ENCODE assay signal across 20 cellular contexts in the genomic region with DNA sequence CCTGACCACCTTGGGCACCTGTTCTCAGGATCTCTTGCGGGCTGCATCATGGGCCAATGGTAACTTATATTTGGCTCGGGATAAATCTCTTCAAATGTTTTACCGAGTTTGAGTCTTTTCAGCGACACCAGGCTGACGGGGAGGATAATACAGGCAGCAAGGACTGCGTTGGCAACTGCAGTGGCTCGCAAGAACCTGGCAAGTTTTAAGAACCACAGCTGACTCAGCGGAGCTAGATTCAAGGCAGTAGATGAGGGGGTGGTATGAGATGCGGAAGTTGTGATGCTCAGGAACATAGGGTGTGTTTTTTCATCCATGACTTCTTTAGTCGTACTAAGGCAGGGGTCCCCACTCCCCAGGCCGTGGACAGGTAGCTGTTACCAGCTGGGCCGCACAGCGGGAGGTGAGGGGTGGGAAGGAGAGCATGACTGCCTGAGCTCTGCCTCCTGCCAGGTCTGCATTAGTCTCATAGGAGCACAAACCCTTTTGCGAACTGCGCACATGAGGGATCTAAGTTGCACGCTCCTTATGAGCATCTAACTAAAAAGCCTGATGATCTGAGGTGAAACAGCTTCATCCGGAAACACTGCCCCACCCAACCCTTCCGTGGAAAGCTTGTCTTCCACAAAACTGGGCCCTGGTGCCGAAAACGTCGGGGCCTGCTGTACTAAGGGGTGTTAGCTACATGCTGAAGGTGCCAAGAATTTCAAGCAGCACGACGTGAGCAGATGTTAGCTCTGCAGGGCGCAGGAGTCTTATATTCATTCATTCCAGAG.
"Had no signal": no experiment of that assay in that cellular context is flagged by ENCODE, and none has a peak within 500 bp of the region (broad histone marks: within the 10 kb centered on the region; RNA-seq: fewer than 3 reads in every experiment).

No MANE protein-coding gene starts in this region.

- DNase-seq: activated CD4-positive, alpha-beta T cell treated with anti-CD3 and anti-CD28 coated beads, Interleukin-2, amount 10 ng/mL, durations not matched to agents 24 days and 14 days; activated CD4-positive, CD25-positive, alpha-beta regulatory T cell; activated CD8-positive, alpha-beta memory T cell treated with anti-CD3 and anti-CD28 coated beads, Interleukin-2, amount 50 U/mL, for 48 hours; activated CD8-positive, alpha-beta T cell treated with anti-CD3 and anti-CD28 coated beads, Interleukin-2, amount 10 ng/mL, durations not matched to agents 7 days and 5 days; activated effector memory CD4-positive, alpha-beta T cell treated with anti-CD3 and anti-CD28 coated beads, Interleukin-2, amount 50 U/mL, for 16 hours; activated naive CD4-positive, alpha-beta T cell treated with anti-CD3 and anti-CD28 coated beads, Interleukin-2, amount 50 U/mL, for 16 hours; activated T-cell treated with anti-CD3 and anti-CD28 coated beads, Interleukin-2, amount 50 U/mL, for 72 hours; aorta; brain microvascular endothelial cell; central memory CD4-positive, alpha-beta T cell; endodermal cell; kidney; left ventricle myocardium inferior; naive B cell; retina; stimulated activated naive CD4-positive, alpha-beta T cell treated with Interleukin-2 at 50 U/mL for 16 hours; tibial artery; uterus had no signal

- H3K27ac Mint-ChIP-seq: activated CD4-positive, alpha-beta T cell treated with anti-CD3 and anti-CD28 coated beads, Interleukin-2, amount 10 ng/mL, durations not matched to agents 24 days and 14 days; activated CD8-positive, alpha-beta T cell treated with anti-CD3 and anti-CD28 coated beads, Interleukin-2, amount 10 ng/mL, durations not matched to agents 7 days and 5 days; activated T-cell treated with anti-CD3 and anti-CD28 coated beads, Interleukin-2, amount 50 U/mL, for 72 hours; endodermal cell had no signal

- H2AFZ ChIP-seq: parathyroid adenoma had no signal

- ATAC-seq: activated CD8-positive, alpha-beta T cell treated with anti-CD3 and anti-CD28 coated beads, Interleukin-2, amount 10 ng/mL, durations not matched to agents 7 days and 5 days; activated T-cell treated with anti-CD3 and anti-CD28 coated beads, Interleukin-2, amount 50 U/mL, for 72 hours had no signal

- H3K9me3 Mint-ChIP-seq: activated CD4-positive, alpha-beta T cell treated with anti-CD3 and anti-CD28 coated beads, Interleukin-2, amount 10 ng/mL, durations not matched to agents 24 days and 14 days; activated T-cell treated with anti-CD3 and anti-CD28 coated beads, Interleukin-2, amount 50 U/mL, for 72 hours; endodermal cell; naive B cell; neural crest cell had no signal

- H3K9me3 ChIP-seq: left ventricle myocardium inferior, tibial artery, uterus had no signal

- H3K27me3 ChIP-seq: brain microvascular endothelial cell, uterus had no signal

- H3K4me3 ChIP-seq: left ventricle myocardium inferior, tibial artery, uterus had no signal

- H3K36me3 ChIP-seq: brain microvascular endothelial cell, left ventricle myocardium inferior, tibial artery, uterus had no signal

- H3K4me3 Mint-ChIP-seq: activated CD4-positive, alpha-beta T cell treated with anti-CD3 and anti-CD28 coated beads, Interleukin-2, amount 10 ng/mL, durations not matched to agents 24 days and 14 days; activated CD8-positive, alpha-beta T cell treated with anti-CD3 and anti-CD28 coated beads, Interleukin-2, amount 10 ng/mL, durations not matched to agents 7 days and 5 days; activated T-cell treated with anti-CD3 and anti-CD28 coated beads, Interleukin-2, amount 50 U/mL, for 72 hours; endodermal cell; naive B cell; neural crest cell had no signal

- H3K79me2 ChIP-seq: parathyroid adenoma had no signal

- H3K4me1 Mint-ChIP-seq: naive B cell had no signal

- H3K4me1 ChIP-seq: left ventricle myocardium inferior, parathyroid adenoma, tibial artery, uterus had no signal

- H3K27ac ChIP-seq: brain microvascular endothelial cell, left ventricle myocardium inferior, parathyroid adenoma, tibial artery, uterus had no signal

- H3K9ac ChIP-seq: parathyroid adenoma had no signal
